Comparison of ENCODE assay signal across 23 cellular contexts in genomic region chr10:75754096-75754495, GRCh38.
"Had no signal": no experiment of that assay in that cellular context is flagged by ENCODE, and none has a peak within 500 bp of the region (broad histone marks: within the 10 kb centered on the region; RNA-seq: fewer than 3 reads in every experiment).

No MANE protein-coding gene starts in this region.

- H3K36me3 Mint-ChIP-seq: activated naive CD8-positive, alpha-beta T cell treated with anti-CD3 and anti-CD28 coated beads for 36 hours had no signal

- DNase-seq: activated CD4-positive, alpha-beta memory T cell treated with anti-CD3 and anti-CD28 coated beads, Interleukin-2, amount 10 ng/mL, durations not matched to agents 7 days and 5 days; activated CD4-positive, alpha-beta T cell treated with anti-CD3 and anti-CD28 coated beads for 36 hours; activated CD4-positive, alpha-beta T cell treated with anti-CD3 and anti-CD28 coated beads, Interleukin-2, amount 50 U/mL, for 1 hour; activated gamma-delta T cell; activated naive CD4-positive, alpha-beta T cell treated with anti-CD3 and anti-CD28 coated beads for 36 hours; activated naive CD8-positive, alpha-beta T cell treated with anti-CD3 and anti-CD28 coated beads for 36 hours; activated T-cell treated with anti-CD3 and anti-CD28 coated beads for 4 hours; activated T-cell treated with anti-CD3 and anti-CD28 coated beads, Interleukin-2, amount 50 U/mL, for 48 hours; adrenal gland; anterior cingulate cortex; cerebellar nuclear complex; MG63; NCI-H1105; NCI-H1436; NCI-H187 treated with DMSO at 0.1 percent for 48 hours; NCI-H2081 treated with DMSO at 0.1 percent for 48 hours; NCI-H226; PC-9; SIG-M5; T-helper 2 cell; T1000; WERI-Rb-1 had no signal

- H3K4me1 Mint-ChIP-seq: activated CD4-positive, alpha-beta memory T cell treated with anti-CD3 and anti-CD28 coated beads, Interleukin-2, amount 10 ng/mL, durations not matched to agents 7 days and 5 days; activated CD4-positive, alpha-beta T cell treated with anti-CD3 and anti-CD28 coated beads for 36 hours; activated naive CD8-positive, alpha-beta T cell treated with anti-CD3 and anti-CD28 coated beads for 36 hours; activated T-helper 17 cell treated with anti-CD3 and anti-CD28 coated beads, Interleukin-2, amount 50 U/mL, for 72 hours had no signal

- H3K27ac Mint-ChIP-seq: activated CD4-positive, alpha-beta memory T cell treated with anti-CD3 and anti-CD28 coated beads, Interleukin-2, amount 10 ng/mL, durations not matched to agents 7 days and 5 days; activated CD4-positive, alpha-beta T cell treated with anti-CD3 and anti-CD28 coated beads for 36 hours; activated naive CD4-positive, alpha-beta T cell treated with anti-CD3 and anti-CD28 coated beads for 36 hours; activated naive CD8-positive, alpha-beta T cell treated with anti-CD3 and anti-CD28 coated beads for 36 hours; activated T-helper 17 cell treated with anti-CD3 and anti-CD28 coated beads, Interleukin-2, amount 50 U/mL, for 72 hours had no signal

- H3K9me3 Mint-ChIP-seq: activated CD4-positive, alpha-beta memory T cell treated with anti-CD3 and anti-CD28 coated beads, Interleukin-2, amount 10 ng/mL, durations not matched to agents 7 days and 5 days; activated naive CD4-positive, alpha-beta T cell treated with anti-CD3 and anti-CD28 coated beads for 36 hours; activated naive CD8-positive, alpha-beta T cell treated with anti-CD3 and anti-CD28 coated beads for 36 hours; activated T-helper 17 cell treated with anti-CD3 and anti-CD28 coated beads, Interleukin-2, amount 50 U/mL, for 72 hours had no signal

- H3K9me3 ChIP-seq: adrenal gland, MG63 had no signal

- H3K4me3 Mint-ChIP-seq: activated CD4-positive, alpha-beta memory T cell treated with anti-CD3 and anti-CD28 coated beads, Interleukin-2, amount 10 ng/mL, durations not matched to agents 7 days and 5 days; activated CD4-positive, alpha-beta T cell treated with anti-CD3 and anti-CD28 coated beads for 36 hours; activated naive CD4-positive, alpha-beta T cell treated with anti-CD3 and anti-CD28 coated beads for 36 hours; activated naive CD8-positive, alpha-beta T cell treated with anti-CD3 and anti-CD28 coated beads for 36 hours; activated T-helper 17 cell treated with anti-CD3 and anti-CD28 coated beads, Interleukin-2, amount 50 U/mL, for 72 hours had no signal

- H3K27me3 Mint-ChIP-seq: activated CD4-positive, alpha-beta memory T cell treated with anti-CD3 and anti-CD28 coated beads, Interleukin-2, amount 10 ng/mL, durations not matched to agents 7 days and 5 days; activated CD4-positive, alpha-beta T cell treated with anti-CD3 and anti-CD28 coated beads for 36 hours had no signal

- H3K36me3 ChIP-seq: adrenal gland, MG63, WERI-Rb-1 had no signal

- H3K4me3 ChIP-seq: adrenal gland, MG63, PC-9 had no signal

- H3K4me1 ChIP-seq: adrenal gland had no signal

- H3K27ac ChIP-seq: adrenal gland, PC-9, WERI-Rb-1 had no signal

- ATAC-seq: activated CD4-positive, alpha-beta T cell treated with anti-CD3 and anti-CD28 coated beads for 36 hours; activated T-helper 17 cell treated with anti-CD3 and anti-CD28 coated beads, Interleukin-2, amount 50 U/mL, for 72 hours had no signal

- H3K27me3 ChIP-seq: adrenal gland, MG63 had no signal
